8 cellular contexts compared by ENCODE assay signal in genomic region chr17:18186271-18186982, GRCh38. TPM values are rescaled to one million over a fixed set of nuclear protein-coding genes. Genes with fewer than 3 reads are reported as not detected.
DNase-seq lines count a peak whose midpoint lies in the region; ATAC-seq and TF ChIP-seq lines count a peak whose summit lies in the region.

No MANE protein-coding gene starts in this region.

- H3K4me1 Mint-ChIP-seq in brain, result peaks cover 84% of the 10 kb centered on the region

- H3K4ac ChIP-seq in mesendoderm (ENCODE audit: low read depth, low read length), result no peak overlapping the region

- peaks cover 66% of the 10 kb centered on the region for H3K79me2 ChIP-seq in mesendoderm (ENCODE audit: control insufficient read depth, insufficient read depth, low read length)

- no peak for DNase-seq in left ventricle myocardium inferior
- DNase-seq in cardiac septum (ENCODE audit: low spot score), result no peak
- no peak for DNase-seq in mesendoderm
- DNase-seq in cerebellar cortex (ENCODE audit: low spot score), result no peak
- no peak for DNase-seq in NCI-H1092 (lab: John Stamatoyannopoulos, UW)

- H2AK5ac ChIP-seq in mesendoderm (ENCODE audit: low read length), result no peak overlapping the region

- no peaks in the 10 kb centered on the region for H3K9me3 ChIP-seq in left ventricle myocardium inferior (replicated peaks)

- H3K27me3 Mint-ChIP-seq in brain, result peaks cover 23% of the 10 kb centered on the region

- no peak overlapping the region for H2BK15ac ChIP-seq in mesendoderm (replicated peaks; ENCODE audit: low read depth)

- no peak overlapping the region for H3K23ac ChIP-seq in mesendoderm (ENCODE audit: low read length)

- H3K4me3 Mint-ChIP-seq in brain, result peak overlapping the region; percentile 83 to 96 (median 87)

- H3K36me3 ChIP-seq in left ventricle myocardium inferior (no peaks in the 10 kb centered on the region), mesendoderm (ENCODE audit: control insufficient read depth, insufficient read depth, low read length) (peaks cover 1% of the 10 kb centered on the region)

- H3K4me3 ChIP-seq in left ventricle myocardium inferior, result peak overlapping the region; percentile 94
- H3K4me3 ChIP-seq in mesendoderm (ENCODE audit: low read length), result peak overlapping the region; percentile 15

- ATAC-seq in HG02610 (IDR thresholded peaks at IDR 0.05; ENCODE audit: unreplicated experiment) (no peak), GM21786 (IDR thresholded peaks at IDR 0.05; ENCODE audit: unreplicated experiment) (no peak)

- no peak overlapping the region for H4K8ac ChIP-seq in mesendoderm (ENCODE audit: low read depth, low read length)

- H3K36me3 Mint-ChIP-seq in brain, result peaks cover 67% of the 10 kb centered on the region

- H3K9me3 Mint-ChIP-seq in brain, result peaks cover 0 to 4% (median 0%) of the 10 kb centered on the region in 5 experiments

- H3K27me3 ChIP-seq in left ventricle myocardium inferior (ENCODE audit: low read depth) (no peaks in the 10 kb centered on the region), mesendoderm (ENCODE audit: insufficient read depth, low read length, poor library complexity) (no peaks in the 10 kb centered on the region)

- H2BK120ac ChIP-seq in mesendoderm (ENCODE audit: low read depth, low read length), result no peak overlapping the region

- no CpG with 5 or more reads among the region's 7 CpGs for WGBS in mesendoderm (ENCODE audit: extremely low coverage, insufficient coverage, low lambda C conversion rate)

- H3K4me1 ChIP-seq in left ventricle myocardium inferior, result peaks cover 93% of the 10 kb centered on the region
- H3K4me1 ChIP-seq in mesendoderm (ENCODE audit: control insufficient read depth, low read depth, low read length), result peaks cover 23% of the 10 kb centered on the region

- H3K79me1 ChIP-seq in mesendoderm (ENCODE audit: low read length), result peaks cover 46% of the 10 kb centered on the region

- no peak overlapping the region for H3K18ac ChIP-seq in mesendoderm (ENCODE audit: low read length)

- no peak overlapping the region for H4K5ac ChIP-seq in mesendoderm (ENCODE audit: low read length)

- TF ChIP-seq CTCF in left ventricle myocardium inferior (IDR thresholded peaks at IDR 0.05; ENCODE audit: borderline replicate concordance), result no peak
- no peak for TF ChIP-seq CTCF in brain (conservative IDR thresholded peaks at IDR 0.05)

- peak overlapping the region; percentile 92 to 97 (median 94) for H3K27ac Mint-ChIP-seq in brain

- peak overlapping the region; percentile 100 for H3K27ac ChIP-seq in left ventricle myocardium inferior (replicated peaks)
- H3K27ac ChIP-seq in mesendoderm (ENCODE audit: low read depth, low read length), result no peak overlapping the region

- no peak overlapping the region for H2BK5ac ChIP-seq in mesendoderm (ENCODE audit: low read length)

- peak overlapping the region; percentile 62 for H3K9ac ChIP-seq in mesendoderm (ENCODE audit: low read length)

- peak overlapping the region; percentile 82 for H3K4me2 ChIP-seq in mesendoderm (ENCODE audit: low read length)

- peak overlapping the region; percentile 73 for H3K56ac ChIP-seq in mesendoderm (ENCODE audit: low read length)

- intact Hi-C loops in left ventricle myocardium inferior (cut with micrococcal nuclease) (no loop called here), cardiac septum (cut with DNase I) (no loop called here)

RNA-seq across cellular contexts. Expression of gene ALKBH5, which starts 2.8 kb away (rescaled TPM):
- total RNA-seq in left ventricle myocardium inferior (179 TPM), cardiac septum (168 TPM)
- polyA plus RNA-seq in brain (ENCODE audit: insufficient read depth, low read depth, low replicate concordance), result 99.8 TPM
- 47.8 TPM for polyA plus RNA-seq in mesendoderm (2013, experiment 1 of 2)
- polyA plus RNA-seq in mesendoderm (2013, experiment 2 of 2), result 48.5 TPM

RNA-seq across cellular contexts. Expression of gene LLGL1, which starts 39.0 kb away (rescaled TPM):
- total RNA-seq in left ventricle myocardium inferior (8.8 TPM), cardiac septum (9.6 TPM)
- 71.6 TPM for polyA plus RNA-seq in brain (ENCODE audit: insufficient read depth, low read depth, low replicate concordance)
- 30.6 TPM for polyA plus RNA-seq in mesendoderm (2013, experiment 1 of 2)
- polyA plus RNA-seq in mesendoderm (2013, experiment 2 of 2), result 31.0 TPM
